Comparison of ENCODE assay signal across 18 cellular contexts in genomic region chr9:31023793-31024192, GRCh38.
"Had no signal": no experiment of that assay in that cellular context is flagged by ENCODE, and none has a peak within 500 bp of the region (broad histone marks: within the 10 kb centered on the region; RNA-seq: fewer than 3 reads in every experiment).

No MANE protein-coding gene starts in this region.

- H3K27ac Mint-ChIP-seq: activated naive CD8-positive, alpha-beta T cell; natural killer cell treated with Interleukin-12 subunit alpha and Interleukin-12 subunit beta and Interleukin-15 and Interleukin-18, amount 100 ng/mL, for 72 hours had no signal

- H3K9me3 ChIP-seq: colonic mucosa, esophagus muscularis mucosa, psoas muscle, right lobe of liver, stomach, testis, upper lobe of left lung had no signal

- H3K9me3 Mint-ChIP-seq: brain had no signal

- ATAC-seq: activated CD4-positive, CD25-positive, alpha-beta regulatory T cell treated with anti-CD3 and anti-CD28 coated beads, Interleukin-2, amount 50 U/mL, for 24 hours; natural killer cell treated with Interleukin-12 subunit alpha and Interleukin-12 subunit beta and Interleukin-15 and Interleukin-18, amount 100 ng/mL, for 72 hours; psoas muscle; right lobe of liver had no signal

- H3K4me3 ChIP-seq: colonic mucosa, esophagus muscularis mucosa, psoas muscle, right lobe of liver, stomach, testis, upper lobe of left lung had no signal

- H3K4me1 ChIP-seq: colonic mucosa, esophagus muscularis mucosa, psoas muscle, right lobe of liver, stomach, testis, upper lobe of left lung had no signal

- H3K27me3 Mint-ChIP-seq: activated naive CD8-positive, alpha-beta T cell; natural killer cell treated with Interleukin-12 subunit alpha and Interleukin-12 subunit beta and Interleukin-15 and Interleukin-18, amount 100 ng/mL, for 72 hours had no signal

- H3K4me3 Mint-ChIP-seq: activated naive CD8-positive, alpha-beta T cell; brain; natural killer cell treated with Interleukin-12 subunit alpha and Interleukin-12 subunit beta and Interleukin-15 and Interleukin-18, amount 100 ng/mL, for 72 hours had no signal

- H3K36me3 ChIP-seq: colonic mucosa, esophagus muscularis mucosa, right lobe of liver, stomach, upper lobe of left lung had no signal

- H3K36me3 Mint-ChIP-seq: activated naive CD8-positive, alpha-beta T cell; brain; natural killer cell treated with Interleukin-12 subunit alpha and Interleukin-12 subunit beta and Interleukin-15 and Interleukin-18, amount 100 ng/mL, for 72 hours had no signal

- H3K27me3 ChIP-seq: colonic mucosa, esophagus muscularis mucosa, right lobe of liver, stomach, testis, upper lobe of left lung had no signal

- H3K27ac ChIP-seq: colonic mucosa, esophagus muscularis mucosa, psoas muscle, right lobe of liver, stomach, testis, upper lobe of left lung had no signal

- DNase-seq: activated CD4-positive, alpha-beta T cell treated with anti-CD3 and anti-CD28 coated beads, Interleukin-2, amount 50 U/mL, for 1 hour; activated CD8-positive, alpha-beta memory T cell treated with anti-CD3 and anti-CD28 coated beads for 24 hours; activated gamma-delta T cell treated with Interleukin-2 at 50 U/mL for 16 hours; amniotic stem cell; central memory CD4-positive, alpha-beta T cell; colonic mucosa; hippocampal formation; mesenchymal stem cell; psoas muscle; right lobe of liver; stomach; testis; upper lobe of left lung had no signal
